In genomic region chr5:98935206-98935605, GRCh38 we compare ENCODE assay signal across 19 cellular contexts. TPM values are rescaled to one million over a fixed set of nuclear protein-coding genes. Genes with fewer than 3 reads are reported as not detected.
DNase-seq lines count a peak whose midpoint lies in the region; ATAC-seq, FAIRE-seq and TF ChIP-seq lines count a peak whose summit lies in the region.
"Had no signal": no experiment of that assay in that cellular context is flagged by ENCODE, and none has a peak within 500 bp of the region (broad histone marks: within the 10 kb centered on the region; RNA-seq: fewer than 3 reads in every experiment).

No MANE protein-coding gene starts in this region.

- H2AFZ ChIP-seq in astrocyte (ENCODE audit: low read depth, low read length) = no peak overlapping the region

- H3K9me3 ChIP-seq in CD8-positive, alpha-beta T cell (ENCODE audit: low read length) = no peaks in the 10 kb centered on the region
- H3K9me3 ChIP-seq in astrocyte (ENCODE audit: insufficient read depth, low read depth, low read length) (no peaks in the 10 kb centered on the region), psoas muscle (no peaks in the 10 kb centered on the region)
- H3K9me3 ChIP-seq: ascending aorta, sigmoid colon, tibial nerve had no signal

- H3K27ac Mint-ChIP-seq in CD8-positive, alpha-beta T cell = peak overlapping the region; percentile 95
- peak overlapping the region; percentile 8 for H3K27ac Mint-ChIP-seq in astrocyte (ENCODE audit: unreplicated experiment)

- H3K9ac ChIP-seq in astrocyte (ENCODE audit: low read length) = no peak overlapping the region

- no peak overlapping the region for H3K4me3 ChIP-seq in CD8-positive, alpha-beta T cell (ENCODE audit: low read depth, low read length)
- no peak overlapping the region for H3K4me3 ChIP-seq in astrocyte (ENCODE audit: insufficient read depth, low read depth, low read length)
- no peak overlapping the region for H3K4me3 ChIP-seq in psoas muscle
- H3K4me3 ChIP-seq: ascending aorta, sigmoid colon, tibial nerve had no signal

- no peaks in the 10 kb centered on the region for H3K36me3 ChIP-seq in CD8-positive, alpha-beta T cell (ENCODE audit: insufficient read depth, low read length)
- no peaks in the 10 kb centered on the region for H3K36me3 ChIP-seq in astrocyte (ENCODE audit: insufficient read depth, low read length)
- H3K36me3 ChIP-seq in psoas muscle (ENCODE audit: insufficient read depth in 1 of 2, low read depth in 1 of 2) = peaks cover 0 to 7% of the 10 kb centered on the region in 2 donors
- H3K36me3 ChIP-seq: ascending aorta, sigmoid colon, tibial nerve had no signal

- CTCF ChIA-PET in CD8-positive, alpha-beta T cell (lab: Charles Lee) = interaction anchor here (0.9 kb wide), 1 partner anchor 125 kb away, joined by 3 read pairs; no protein-coding TSS in a partner anchor

- H3K36me3 Mint-ChIP-seq in CD8-positive, alpha-beta T cell = peaks cover 14% of the 10 kb centered on the region
- no peaks in the 10 kb centered on the region for H3K36me3 Mint-ChIP-seq in astrocyte (ENCODE audit: low read depth, unreplicated experiment)

- no peak overlapping the region for H3K4me3 Mint-ChIP-seq in CD8-positive, alpha-beta T cell
- H3K4me3 Mint-ChIP-seq in astrocyte (ENCODE audit: unreplicated experiment) = no peak overlapping the region

- peaks cover 32% of the 10 kb centered on the region for H4K20me1 ChIP-seq in astrocyte (ENCODE audit: insufficient read depth, low read length)

- H3K4me2 ChIP-seq in astrocyte (ENCODE audit: low read length) = peak overlapping the region; percentile 1

- peaks cover 74% of the 10 kb centered on the region for H3K4me1 Mint-ChIP-seq in CD8-positive, alpha-beta T cell (ENCODE audit: low read depth)
- peaks cover 41% of the 10 kb centered on the region for H3K4me1 Mint-ChIP-seq in astrocyte (ENCODE audit: low read depth, unreplicated experiment)

- no peaks in the 10 kb centered on the region for H3K9me3 Mint-ChIP-seq in CD8-positive, alpha-beta T cell
- no peaks in the 10 kb centered on the region for H3K9me3 Mint-ChIP-seq in astrocyte (ENCODE audit: unreplicated experiment)

- H3K27me3 ChIP-seq in CD8-positive, alpha-beta T cell (ENCODE audit: insufficient read depth, low read length) = no peaks in the 10 kb centered on the region
- no peaks in the 10 kb centered on the region for H3K27me3 ChIP-seq in astrocyte (ENCODE audit: insufficient read depth, low read length)
- H3K27me3 ChIP-seq in psoas muscle (ENCODE audit: insufficient read depth in 3 of 3, low read length in 2 of 3) = no peaks in the 10 kb centered on the region
- H3K27me3 ChIP-seq: ascending aorta, sigmoid colon, tibial nerve had no signal

- intact Hi-C loops in CD8-positive, alpha-beta T cell (cut with DNase I, micrococcal nuclease) = loop anchor here in 1 of 2 experiments (5.0 to 10.0 kb wide), 2 partner anchors 102 to 1750 kb away; partner anchors contain the start of gene RIOK2
- intact Hi-C loops in psoas muscle (cut with DNase I) = no loop called here

- WGBS in psoas muscle, 3 donors = 59 to 70% (median 63%) methylated on average over 3 of the region's 3 CpGs

- DNase-seq in CD8-positive, alpha-beta T cell = no peak
- DNase-seq in H4 (ENCODE audit: low spot score) (peak; percentile 61), astrocyte (ENCODE audit: low read depth) (peak; percentile 52), psoas muscle (no peak), AG20443 (ENCODE audit: low spot score) (no peak), NCI-H2081 treated with DMSO at 0.1 percent for 48 hours (lab: John Stamatoyannopoulos, UW) (no peak), NOMO-1 treated with dmso at 0.1 percent for 144 hours (lab: John Stamatoyannopoulos, UW; ENCODE audit: unreplicated experiment) (no peak)
- DNase-seq: activated CD4-positive, CD25-positive, alpha-beta regulatory T cell; activated effector memory CD4-positive, alpha-beta T cell treated with anti-CD3 and anti-CD28 coated beads, Interleukin-2, amount 50 U/mL, for 16 hours; effector memory CD4-positive, alpha-beta T cell; head of caudate nucleus; NCI-H1436 treated with DMSO at 0.1 percent for 48 hours; NCI-H774; sigmoid colon; stimulated activated naive CD8-positive, alpha-beta T cell treated with anti-CD3 and anti-CD28 coated beads, Interleukin-15, Interleukin-2, amounts not matched to agents 100 U/mL and 50 U/mL, for 24 hours; T-helper 9 cell had no signal

- POLR2A ChIA-PET in CD8-positive, alpha-beta T cell (lab: Charles Lee) = no interaction called here

- FAIRE-seq in astrocyte (lab: Jason Lieb, UNC) = no peak

- no peak for ATAC-seq in CD8-positive, alpha-beta T cell
- peak; percentile 54 to 76 (median 70) for ATAC-seq in psoas muscle
- ATAC-seq: HCT116; stimulated activated naive CD8-positive, alpha-beta T cell treated with anti-CD3 and anti-CD28 coated beads, Interleukin-15, Interleukin-2, amounts not matched to agents 100 U/mL and 50 U/mL, for 24 hours had no signal

- no peak for TF ChIP-seq CTCF in CD8-positive, alpha-beta T cell (IDR thresholded peaks at IDR 0.05)
- TF ChIP-seq CTCF in astrocyte (IDR thresholded peaks at IDR 0.05; ENCODE audit: insufficient read depth, low read depth, low read length) = no peak
- TF ChIP-seq CTCF in psoas muscle (IDR thresholded peaks at IDR 0.05) = no peak

- H3K79me2 ChIP-seq in astrocyte (ENCODE audit: insufficient read depth, low read length) = peaks cover 25% of the 10 kb centered on the region

- H3K27ac ChIP-seq in CD8-positive, alpha-beta T cell (ENCODE audit: low read depth, low read length) = no peak overlapping the region
- H3K27ac ChIP-seq in astrocyte (ENCODE audit: low read depth, low read length) (no peak overlapping the region), psoas muscle (peak overlapping the region; percentile 54)

- H3K4me1 ChIP-seq in CD8-positive, alpha-beta T cell (ENCODE audit: insufficient read depth, low read length) = peaks cover 50% of the 10 kb centered on the region
- peaks cover 3% of the 10 kb centered on the region for H3K4me1 ChIP-seq in astrocyte (ENCODE audit: insufficient read depth, low read length)
- H3K4me1 ChIP-seq in psoas muscle = peaks cover 90% of the 10 kb centered on the region

- H3K27me3 Mint-ChIP-seq in CD8-positive, alpha-beta T cell (ENCODE audit: low read depth) = no peaks in the 10 kb centered on the region
- H3K27me3 Mint-ChIP-seq in astrocyte (ENCODE audit: low read depth, unreplicated experiment) = no peaks in the 10 kb centered on the region

RNA-seq across cellular contexts. Expression of gene CHD1, which starts 6.4 kb away (rescaled TPM):
- 100 to 1,000 TPM; 319 to 327 TPM for total RNA-seq in CD8-positive, alpha-beta T cell
- total RNA-seq in H4 (2014; rRNA removed; shearing (Covaris generic)) = 27.7 and 52.1 TPM in 2 replicates
- total RNA-seq in astrocyte = 38.6 and 39.0 TPM in 2 replicates
- total RNA-seq in psoas muscle = 10 to 100 TPM in 3 of 4 donors, 1 to 10 TPM in 1; 9.5 to 30.4 (median 24.5) TPM
- 10 to 100 TPM; 10.1 to 13.6 (median 13.4) TPM for polyA plus RNA-seq in psoas muscle

Comparison
In these comparisons a context has a peak if more than half of its experiments do, and no peak if none do; other contexts are left out.
1. DNase-seq: peak in H4 (single experiment) and astrocyte (single experiment); none in CD8-positive, alpha-beta T cell (0 of 7), psoas muscle (0 of 2), AG20443 (single experiment), NCI-H2081 treated with DMSO at 0.1 percent for 48 hours (single experiment) and NOMO-1 treated with dmso at 0.1 percent for 144 hours (single experiment).